In the genomic region with DNA sequence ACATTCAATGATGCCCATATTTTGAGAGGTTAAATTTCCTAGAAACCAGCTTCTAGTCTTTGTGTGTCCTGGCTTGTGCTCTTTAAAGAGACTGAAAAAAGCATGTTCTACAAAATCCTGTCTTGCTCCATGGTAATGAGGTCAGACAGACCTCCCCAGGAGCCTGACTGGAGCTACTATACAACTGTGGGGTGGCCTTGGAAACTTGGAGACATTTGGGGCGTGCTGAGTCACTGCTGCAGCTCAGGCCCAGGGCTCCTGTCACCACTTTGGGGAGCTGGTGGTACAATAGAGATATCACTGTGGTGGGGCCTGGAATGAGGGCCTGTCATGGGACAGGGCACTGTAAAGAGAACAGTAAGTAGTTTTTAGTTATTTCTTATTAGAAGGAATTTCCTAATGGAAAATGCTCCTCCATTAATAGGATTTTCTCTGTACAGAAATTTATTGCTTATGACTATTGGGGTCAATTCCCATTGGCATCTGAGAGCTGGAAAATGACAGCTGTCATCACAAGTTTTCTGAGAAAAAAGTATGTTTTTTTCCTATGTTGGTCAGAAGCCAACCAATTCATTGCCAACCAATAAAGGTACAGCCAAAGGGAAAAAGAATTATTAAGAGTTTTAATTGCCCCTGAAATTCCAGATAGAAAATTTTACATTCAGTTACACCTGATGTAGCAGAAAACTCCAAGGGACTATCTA, we compare ENCODE assay signal across 8 cellular contexts.
DNase-seq lines count a peak whose midpoint lies in the region; TF ChIP-seq lines count a peak whose summit lies in the region.

No MANE protein-coding gene starts in this region.

- H3K36me3 Mint-ChIP-seq in neural crest cell (ENCODE audit: low read depth), result no peaks in the 10 kb centered on the region

- TF ChIP-seq CTCF in AG10803 (conservative IDR thresholded peaks at IDR 0.05; ENCODE audit: low read length) (no peak), PC-9 (conservative IDR thresholded peaks at IDR 0.05) (no peak), neural crest cell (conservative IDR thresholded peaks at IDR 0.05) (no peak)

- H4K20me1 ChIP-seq in PC-9 (ENCODE audit: insufficient read depth), result no peaks in the 10 kb centered on the region

- no peaks in the 10 kb centered on the region for H3K9me3 ChIP-seq in PC-9 (ENCODE audit: insufficient read depth, low read depth)

- H3K4me1 Mint-ChIP-seq in neural crest cell, result peaks cover 46% of the 10 kb centered on the region

- CTCF ChIA-PET in PC-9 (lab: Charles Lee), result no interaction called here

- no peaks in the 10 kb centered on the region for H3K9me2 ChIP-seq in PC-9 (ENCODE audit: insufficient read depth)

- peak overlapping the region; percentile 62 for H3K4me2 ChIP-seq in PC-9

- no TSS peak for BruUV-seq in PC-9 (replicated peaks; lab: Mats Ljungman, UMichigan)

- no peaks in the 10 kb centered on the region for H3K79me2 ChIP-seq in PC-9 (ENCODE audit: low read depth)

- H3K27me3 Mint-ChIP-seq in neural crest cell (ENCODE audit: low read depth), result no peaks in the 10 kb centered on the region

- POLR2A ChIA-PET in PC-9 (lab: Charles Lee; ENCODE audit: unreplicated experiment), result no interaction called here

- H3K9me3 Mint-ChIP-seq in neural crest cell, result no peaks in the 10 kb centered on the region

- no peak overlapping the region for H3K4me3 Mint-ChIP-seq in neural crest cell

- no peak overlapping the region for H2AFZ ChIP-seq in PC-9

- H3K4me1 ChIP-seq in PC-9 (replicated peaks; ENCODE audit: insufficient read depth), result peaks cover 23% of the 10 kb centered on the region

- no peaks in the 10 kb centered on the region for H3K36me3 ChIP-seq in PC-9 (ENCODE audit: low read depth)

- H3K4me3 ChIP-seq in AG10803 (ENCODE audit: low read length) (no peak overlapping the region), PC-9 (no peak overlapping the region)

- H3K27me3 ChIP-seq in PC-9 (ENCODE audit: insufficient read depth, low read depth), result no peaks in the 10 kb centered on the region

- H3F3A ChIP-seq in PC-9 (ENCODE audit: insufficient read depth, low read depth), result 0 out of 2 replicates have a peak, but pooled peaks cover 15% of the 10 kb centered on the region

- peak; percentile 37 for DNase-seq in AG10803 (ENCODE audit: low read depth)
- no peak for DNase-seq in PC-9
- peak; percentile 61 for DNase-seq in fibroblast of gingiva (ENCODE audit: low read depth)
- DNase-seq in neural crest cell (ENCODE audit: low read depth, low spot score), result no peak
- no peak for DNase-seq in NCI-H2171 treated with DMSO at 0.1 percent for 48 hours (lab: John Stamatoyannopoulos, UW)
- no peak for DNase-seq in activated T-cell treated with anti-CD3 and anti-CD28 coated beads, Interleukin-2, amount 50 U/mL, for 1 hour
- no peak for DNase-seq in activated CD4-positive, alpha-beta T cell treated with anti-CD3 and anti-CD28 coated beads for 1 hour
- DNase-seq in SK-N-DZ (ENCODE audit: low spot score), result no peak

- peak overlapping the region; percentile 73 for H3K27ac Mint-ChIP-seq in neural crest cell (ENCODE audit: unreplicated experiment)

- intact Hi-C loops in PC-9 (cut with micrococcal nuclease; ENCODE audit: unreplicated experiment), result no loop called here

- peak overlapping the region; percentile 66 for H3K27ac ChIP-seq in PC-9

Comparison
In these comparisons a context has a peak if more than half of its experiments do, and no peak if none do; other contexts are left out.
1. DNase-seq: peak in AG10803 (single experiment) and fibroblast of gingiva (single experiment); none in PC-9 (0 of 2), neural crest cell (single experiment), NCI-H2171 treated with DMSO at 0.1 percent for 48 hours (single experiment), activated T-cell treated with anti-CD3 and anti-CD28 coated beads, Interleukin-2, amount 50 U/mL, for 1 hour (single experiment), activated CD4-positive, alpha-beta T cell treated with anti-CD3 and anti-CD28 coated beads for 1 hour (single experiment) and SK-N-DZ (single experiment).